In the genomic region with DNA sequence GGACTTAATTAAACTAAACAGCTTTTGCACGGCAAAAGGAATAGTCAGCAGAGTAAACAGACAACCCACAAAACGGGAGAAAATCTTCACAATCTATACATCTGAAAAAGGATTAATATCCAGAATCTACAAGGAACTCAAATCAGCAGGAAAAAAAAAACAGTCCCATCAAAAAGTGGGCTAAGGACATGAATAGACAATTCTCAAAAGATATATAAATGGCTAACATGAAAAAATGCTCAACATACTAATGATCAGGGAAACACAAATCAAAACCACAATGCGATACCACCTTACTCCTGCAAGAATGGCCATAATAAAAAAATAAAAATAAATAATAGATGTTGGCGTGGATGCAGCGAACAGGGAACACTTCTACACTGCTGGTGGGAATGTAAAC, we compare ENCODE assay signal across 6 cellular contexts. TPM values are rescaled to one million over a fixed set of nuclear protein-coding genes. Genes with fewer than 3 reads are reported as not detected.
"Had no signal": no experiment of that assay in that cellular context is flagged by ENCODE, and none has a peak within 500 bp of the region (broad histone marks: within the 10 kb centered on the region; RNA-seq: fewer than 3 reads in every experiment).

No MANE protein-coding gene starts in this region.

RNA-seq across cellular contexts. Expression of a gene that starts 1.7 kb away (rescaled TPM):
- total RNA-seq: activated CD4-positive, alpha-beta T cell treated with anti-CD3 and anti-CD28 coated beads, Interleukin-2, amount 10 ng/mL, durations not matched to agents 7 days and 5 days; activated CD8-positive, alpha-beta T cell treated with anti-CD3 and anti-CD28 coated beads, Interleukin-2, amount 10 ng/mL, durations not matched to agents 7 days and 5 days had no signal

RNA-seq across cellular contexts. Expression of a gene that starts 38.4 kb away (rescaled TPM):
- total RNA-seq: activated CD4-positive, alpha-beta T cell treated with anti-CD3 and anti-CD28 coated beads for 36 hours; activated CD4-positive, alpha-beta T cell treated with anti-CD3 and anti-CD28 coated beads, Interleukin-2, amount 10 ng/mL, durations not matched to agents 7 days and 5 days; activated CD8-positive, alpha-beta T cell treated with anti-CD3 and anti-CD28 coated beads, Interleukin-2, amount 10 ng/mL, durations not matched to agents 7 days and 5 days; activated naive CD8-positive, alpha-beta T cell treated with anti-CD3 and anti-CD28 coated beads, Interleukin-2, amount 10 ng/mL, durations not matched to agents 7 days and 5 days; activated T-helper 2 cell treated with anti-CD3 and anti-CD28 coated beads, Interferon-gamma antibody, Interleukin-2, Interleukin-4, amounts not matched to agents 10 μg/mL and 5 μg/mL and 100 μg/mL, durations not matched to agents 14 hours and 24 hours and 36 hours; LHCN-M2 had no signal
